28 cellular contexts compared by ENCODE assay signal in genomic region chr22:45590262-45590661, GRCh38.
"Had no signal": no experiment of that assay in that cellular context is flagged by ENCODE, and none has a peak within 500 bp of the region (broad histone marks: within the 10 kb centered on the region; RNA-seq: fewer than 3 reads in every experiment).

No MANE protein-coding gene starts in this region.

- H3K27ac Mint-ChIP-seq: activated CD4-positive, alpha-beta T cell treated with anti-CD3 and anti-CD28 coated beads, Interleukin-2, amount 10 ng/mL, durations not matched to agents 24 days and 14 days; activated CD8-positive, alpha-beta T cell treated with anti-CD3 and anti-CD28 coated beads for 36 hours; activated naive CD8-positive, alpha-beta T cell treated with anti-CD3 and anti-CD28 coated beads for 36 hours; activated T-cell treated with anti-CD3 and anti-CD28 coated beads, Interleukin-2, amount 50 U/mL, for 72 hours; activated T-helper 17 cell treated with anti-CD3 and anti-CD28 coated beads, Interleukin-2, amount 50 U/mL, for 72 hours had no signal

- H3K4me3 Mint-ChIP-seq: activated CD4-positive, alpha-beta T cell treated with anti-CD3 and anti-CD28 coated beads, Interleukin-2, amount 10 ng/mL, durations not matched to agents 24 days and 14 days; activated CD8-positive, alpha-beta T cell treated with anti-CD3 and anti-CD28 coated beads for 36 hours; activated naive CD8-positive, alpha-beta T cell treated with anti-CD3 and anti-CD28 coated beads for 36 hours; activated T-cell treated with anti-CD3 and anti-CD28 coated beads, Interleukin-2, amount 50 U/mL, for 72 hours; activated T-helper 17 cell treated with anti-CD3 and anti-CD28 coated beads, Interleukin-2, amount 50 U/mL, for 72 hours had no signal

- H3K27me3 ChIP-seq: ascending aorta had no signal

- H3K4me3 ChIP-seq: ascending aorta, cardiac muscle cell, K562 had no signal

- H3K4me1 Mint-ChIP-seq: activated CD4-positive, alpha-beta T cell treated with anti-CD3 and anti-CD28 coated beads, Interleukin-2, amount 10 ng/mL, durations not matched to agents 24 days and 14 days; activated naive CD8-positive, alpha-beta T cell treated with anti-CD3 and anti-CD28 coated beads for 36 hours; activated T-helper 17 cell treated with anti-CD3 and anti-CD28 coated beads, Interleukin-2, amount 50 U/mL, for 72 hours had no signal

- H3K9me3 Mint-ChIP-seq: activated CD4-positive, alpha-beta T cell treated with anti-CD3 and anti-CD28 coated beads, Interleukin-2, amount 10 ng/mL, durations not matched to agents 24 days and 14 days; activated CD8-positive, alpha-beta T cell treated with anti-CD3 and anti-CD28 coated beads for 36 hours; activated naive CD8-positive, alpha-beta T cell treated with anti-CD3 and anti-CD28 coated beads for 36 hours; activated T-cell treated with anti-CD3 and anti-CD28 coated beads, Interleukin-2, amount 50 U/mL, for 72 hours; activated T-helper 17 cell treated with anti-CD3 and anti-CD28 coated beads, Interleukin-2, amount 50 U/mL, for 72 hours had no signal

- H3K27ac ChIP-seq: ascending aorta, cardiac muscle cell, WERI-Rb-1 had no signal

- ATAC-seq: activated CD8-positive, alpha-beta T cell treated with anti-CD3 and anti-CD28 coated beads for 36 hours; activated T-cell treated with anti-CD3 and anti-CD28 coated beads, Interleukin-2, amount 50 U/mL, for 72 hours; activated T-helper 17 cell treated with anti-CD3 and anti-CD28 coated beads, Interleukin-2, amount 50 U/mL, for 72 hours; K562; Panc1 had no signal

- H3K36me3 ChIP-seq: cardiac muscle cell, WERI-Rb-1 had no signal

- H3K36me3 Mint-ChIP-seq: activated naive CD8-positive, alpha-beta T cell treated with anti-CD3 and anti-CD28 coated beads for 36 hours had no signal

- H3K27me3 Mint-ChIP-seq: activated CD4-positive, alpha-beta T cell treated with anti-CD3 and anti-CD28 coated beads, Interleukin-2, amount 10 ng/mL, durations not matched to agents 24 days and 14 days had no signal

- H3K9me3 ChIP-seq: ascending aorta had no signal

- H3K4me1 ChIP-seq: ascending aorta had no signal

- DNase-seq: activated CD4-positive, alpha-beta T cell treated with anti-CD3 and anti-CD28 coated beads, Interleukin-2, amount 10 ng/mL, durations not matched to agents 24 days and 14 days; activated CD4-positive, alpha-beta T cell treated with anti-CD3 and anti-CD28 coated beads, Interleukin-2, amount 50 U/mL, for 4 hours; activated CD8-positive, alpha-beta T cell treated with anti-CD3 and anti-CD28 coated beads for 36 hours; activated effector memory CD4-positive, alpha-beta T cell treated with anti-CD3 and anti-CD28 coated beads, Interleukin-2, amount 50 U/mL, for 16 hours; activated naive CD4-positive, alpha-beta T cell; activated naive CD4-positive, alpha-beta T cell treated with anti-CD3 and anti-CD28 coated beads, Interleukin-2, amount 50 U/mL, for 16 hours; activated naive CD8-positive, alpha-beta T cell treated with anti-CD3 and anti-CD28 coated beads for 36 hours; activated T-cell treated with anti-CD3 and anti-CD28 coated beads, Interleukin-2, amount 50 U/mL, for 1 hour; activated T-cell treated with anti-CD3 and anti-CD28 coated beads, Interleukin-2, amount 50 U/mL, for 72 hours; amniotic stem cell; NCI-H1092 treated with DMSO at 0.1 percent for 48 hours; NCI-H1417; NCI-H146; NCI-H1930; NCI-H2081 treated with DMSO at 0.1 percent for 48 hours; NCI-H226; NCI-H446 treated with DMSO at 0.1 percent for 48 hours; NCI-H524; NCI-H69; SW 1271; T-helper 1 cell; T1000; WERI-Rb-1 had no signal
